ENCODE assay signal across 21 cellular contexts in the genomic region with DNA sequence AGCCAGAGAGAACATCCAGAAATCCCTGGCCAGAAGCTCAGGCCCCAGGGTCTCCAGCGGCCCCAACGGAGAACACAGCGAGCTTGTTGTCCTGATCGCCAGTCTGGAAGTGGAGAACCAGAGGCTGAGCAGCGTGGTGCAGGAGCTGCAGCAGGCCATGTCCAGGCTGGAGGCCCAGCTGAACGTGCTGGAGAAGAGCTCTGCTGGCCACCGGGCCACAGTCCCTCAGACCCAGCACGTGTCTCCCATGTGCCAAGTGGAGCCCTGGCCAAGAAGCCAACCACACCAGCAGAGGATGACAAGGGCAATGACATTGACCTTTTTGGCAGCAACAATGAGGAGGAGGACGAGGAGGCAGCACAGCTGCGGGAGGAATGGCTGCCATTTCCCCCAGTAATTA. TPM values are rescaled to one million over a fixed set of nuclear protein-coding genes. Genes with fewer than 3 reads are reported as not detected.
DNase-seq lines count a peak whose midpoint lies in the region; ATAC-seq, FAIRE-seq and TF ChIP-seq lines count a peak whose summit lies in the region.
"Had no signal": no experiment of that assay in that cellular context is flagged by ENCODE, and none has a peak within 500 bp of the region (broad histone marks: within the 10 kb centered on the region; RNA-seq: fewer than 3 reads in every experiment).

No MANE protein-coding gene starts in this region.

- H3K9ac ChIP-seq in keratinocyte (ENCODE audit: control insufficient read depth, extremely low read depth, insufficient read depth, low read length) (no peak overlapping the region), SK-N-SH (no peak overlapping the region)

- DNase-seq in Right ventricle myocardium superior (peak; percentile 62), right atrium auricular region (ENCODE audit: low spot score) (no peak), keratinocyte (ENCODE audit: low read depth, low spot score) (no peak), psoas muscle (peak in 1 of 2 donors; percentile 64), MG63 (no peak), SK-N-SH (no peak)
- no peak for DNase-seq in activated CD4-positive, CD25-positive, alpha-beta regulatory T cell (lab: John Stamatoyannopoulos, UW)
- DNase-seq: CD8-positive, alpha-beta T cell; DND-41; NCI-H1436 treated with DMSO at 0.1 percent for 48 hours; NCI-H2081; NCI-H510A treated with DMSO at 0.1 percent for 48 hours; SHP77 had no signal

- POLR2A ChIA-PET in SK-N-SH (lab: Yijun Ruan, JAX), result no interaction called here

- intact Hi-C loops in Right ventricle myocardium superior (cut with DNase I), result no loop called here
- intact Hi-C loops in psoas muscle (cut with DNase I), result no loop called here

- ATAC-seq in Right ventricle myocardium superior (ENCODE audit: poor library complexity) (peak; percentile 76), psoas muscle (peak; percentile 23 to 66 (median 52)), HG03460 (IDR thresholded peaks at IDR 0.05; ENCODE audit: unreplicated experiment) (no peak)
- ATAC-seq: CD8-positive, alpha-beta T cell; Panc1 had no signal

- peaks cover 0 to 9% of the 10 kb centered on the region in 2 donors for H3K4me1 ChIP-seq in right atrium auricular region
- no peaks in the 10 kb centered on the region for H3K4me1 ChIP-seq in keratinocyte (ENCODE audit: control insufficient read depth, extremely low read depth, insufficient read depth, low read length)
- peaks cover 10% of the 10 kb centered on the region for H3K4me1 ChIP-seq in psoas muscle
- no peaks in the 10 kb centered on the region for H3K4me1 ChIP-seq in SK-N-SH (ENCODE audit: control insufficient read depth in 1 of 2, insufficient read depth in 2 of 2, low read depth in 1 of 2, low read length in 1 of 2)

- H3K36me3 ChIP-seq in right atrium auricular region, result no peaks in the 10 kb centered on the region
- H3K36me3 ChIP-seq in keratinocyte (ENCODE audit: control insufficient read depth in 2 of 2, extremely low read depth in 1 of 2, insufficient read depth in 2 of 2, low read length in 2 of 2), result no peaks in the 10 kb centered on the region
- no peaks in the 10 kb centered on the region for H3K36me3 ChIP-seq in psoas muscle (ENCODE audit: insufficient read depth in 1 of 2, low read depth in 1 of 2)
- no peaks in the 10 kb centered on the region for H3K36me3 ChIP-seq in MG63
- H3K36me3 ChIP-seq in SK-N-SH (replicated peaks in 1 of 2; ENCODE audit: control insufficient read depth in 1 of 2, insufficient read depth in 2 of 2, low read length in 1 of 2), result no peaks in the 10 kb centered on the region
- H3K36me3 ChIP-seq: HAP-1 had no signal

- CTCF ChIA-PET in SK-N-SH (lab: Yijun Ruan, JAX), result interaction anchor here (1.5 to 4.2 kb wide), 4 partner anchors 13 to 142 kb away, joined by 3 to 37 read pairs (median 9); no protein-coding TSS in a partner anchor

- H3K9me2 ChIP-seq in SK-N-SH, result no peaks in the 10 kb centered on the region

- TF ChIP-seq EP300 in SK-N-SH (IDR thresholded peaks at IDR 0.05; ENCODE audit: borderline replicate concordance in 1 of 2, low read depth in 1 of 2, low read length in 1 of 2), result no peak

- H3K27ac ChIP-seq in right atrium auricular region, result no peak overlapping the region
- H3K27ac ChIP-seq in keratinocyte (ENCODE audit: control insufficient read depth, insufficient read depth, low read length), result no peak overlapping the region
- no peak overlapping the region for H3K27ac ChIP-seq in psoas muscle
- no peak overlapping the region for H3K27ac ChIP-seq in SK-N-SH (ENCODE audit: low read depth in 2 of 2, low read length in 1 of 2)
- H3K27ac ChIP-seq: HL-60 had no signal

- no peak for TF ChIP-seq CTCF in right atrium auricular region (IDR thresholded peaks at IDR 0.05)
- no peak for TF ChIP-seq CTCF in keratinocyte (optimal IDR thresholded peaks at IDR 0.05 in 1 of 3, IDR thresholded peaks at IDR 0.05 in 1 of 3, conservative IDR thresholded peaks at IDR 0.05 in 1 of 3; ENCODE audit: extremely low read depth in 1 of 3, insufficient read depth in 2 of 3, low read length in 3 of 3)
- TF ChIP-seq CTCF in psoas muscle (IDR thresholded peaks at IDR 0.05), result no peak
- no peak for TF ChIP-seq CTCF in SK-N-SH (IDR thresholded peaks at IDR 0.05)

- no peak for FAIRE-seq in keratinocyte (lab: Jason Lieb, UNC)
- FAIRE-seq: D721Med, G401.6 had no signal

- no peak overlapping the region for H3K4me3 ChIP-seq in right atrium auricular region
- H3K4me3 ChIP-seq in keratinocyte (ENCODE audit: control insufficient read depth in 2 of 3, extremely low read depth in 1 of 3, insufficient read depth in 2 of 3, low read depth in 1 of 3, low read length in 3 of 3), result no peak overlapping the region
- no peak overlapping the region for H3K4me3 ChIP-seq in psoas muscle
- H3K4me3 ChIP-seq in MG63, result no peak overlapping the region
- H3K4me3 ChIP-seq in SK-N-SH (ENCODE audit: low read depth in 2 of 2, low read length in 1 of 2), result no peak overlapping the region
- H3K4me3 ChIP-seq: HAP-1 had no signal

- H3F3A ChIP-seq in SK-N-SH (replicated peaks; ENCODE audit: insufficient read depth), result no peaks in the 10 kb centered on the region

- dilution Hi-C loops in keratinocyte (cut with MboI; ENCODE audit: extremely low pct_ligation_motif_present, low sequenced_read_pairs), result no loop called here

- no peaks in the 10 kb centered on the region for H3K9me1 ChIP-seq in keratinocyte (ENCODE audit: control insufficient read depth, extremely low read depth, insufficient read depth, low read length)

- H2AFZ ChIP-seq in keratinocyte (ENCODE audit: control insufficient read depth, low read length) (peak overlapping the region; percentile 4), SK-N-SH (ENCODE audit: low read depth) (no peak overlapping the region)

- no peaks in the 10 kb centered on the region for H4K20me1 ChIP-seq in keratinocyte (ENCODE audit: control insufficient read depth, extremely low read depth, insufficient read depth, low read length)
- H4K20me1 ChIP-seq in SK-N-SH (ENCODE audit: insufficient read depth), result no peaks in the 10 kb centered on the region

- 30 to 32% (median 31%) methylated on average over 10 of the region's 10 CpGs for WGBS in psoas muscle, 3 donors
- WGBS in SK-N-SH (ENCODE audit: low lambda C conversion rate), result 21% methylated on average over 3 of the region's 10 CpGs

- no peaks in the 10 kb centered on the region for H3K79me2 ChIP-seq in keratinocyte (ENCODE audit: control insufficient read depth, insufficient read depth, low read length)
- no peaks in the 10 kb centered on the region for H3K79me2 ChIP-seq in SK-N-SH (ENCODE audit: insufficient read depth)

- H3K4me2 ChIP-seq in keratinocyte (ENCODE audit: control insufficient read depth, extremely low read depth, insufficient read depth, low read depth, low read length) (no peak overlapping the region), SK-N-SH (no peak overlapping the region)

- H3K27me3 ChIP-seq in right atrium auricular region (no peaks in the 10 kb centered on the region), keratinocyte (ENCODE audit: control insufficient read depth, extremely low read depth, insufficient read depth, low read length) (peaks cover 6% of the 10 kb centered on the region), psoas muscle (ENCODE audit: insufficient read depth in 3 of 3, low read length in 2 of 3) (peaks cover 1 to 22% (median 4%) of the 10 kb centered on the region in 3 donors), MG63 (peaks cover 25% of the 10 kb centered on the region), SK-N-SH (ENCODE audit: insufficient read depth) (peaks cover 54% of the 10 kb centered on the region)

- H3K9me3 ChIP-seq in right atrium auricular region (no peaks in the 10 kb centered on the region), keratinocyte (ENCODE audit: control insufficient read depth, low read depth, low read length) (no peaks in the 10 kb centered on the region), psoas muscle (no peaks in the 10 kb centered on the region), MG63 (no peaks in the 10 kb centered on the region), SK-N-SH (no peaks in the 10 kb centered on the region)
- H3K9me3 ChIP-seq: HAP-1 had no signal

- no peak for TF ChIP-seq RAD21 in SK-N-SH (IDR thresholded peaks at IDR 0.05; ENCODE audit: low read length)

RNA-seq across cellular contexts. Expression of a gene that starts 20.6 kb away (rescaled TPM):
- total RNA-seq in Right ventricle myocardium superior (not detected), right atrium auricular region (not detected), psoas muscle (not detected)
- polyA plus RNA-seq in keratinocyte (not detected in 3 replicates), psoas muscle (not detected), SK-N-SH (2012; rRNA removed) (not detected in 2 replicates)
- polyA plus RNA-seq in keratinocyte (2011; ENCODE audit: low read depth), result not detected
- not detected in 2 replicates for polyA plus RNA-seq in keratinocyte (2011; cell fraction: cytosol; rRNA removed)
- polyA plus RNA-seq in keratinocyte (2011; cell fraction: nucleus; rRNA removed), result not detected in 2 replicates
- not detected in 2 replicates for polyA plus RNA-seq in keratinocyte (2012; ENCODE audit: low replicate concordance)
- not detected in 3 replicates for polyA minus RNA-seq in keratinocyte
- not detected for polyA minus RNA-seq in keratinocyte (2011; cell fraction: cytosol; rRNA and poly(A)+ RNA removed)
- polyA minus RNA-seq in keratinocyte (2011; cell fraction: nucleus; rRNA and poly(A)+ RNA removed), result not detected in 2 replicates
- not detected in 2 replicates for total RNA-seq in MG63 (2014; rRNA removed; shearing (Covaris generic); ENCODE audit: low replicate concordance)
- polyA plus RNA-seq in SK-N-SH (2012; cell fraction: cytosol; rRNA removed), result not detected in 2 replicates
- not detected in 2 replicates for polyA plus RNA-seq in SK-N-SH (2012; cell fraction: nucleus; rRNA removed)
- total RNA-seq: A172; CD8-positive, alpha-beta T cell had no signal
- polyA plus RNA-seq: BJ had no signal

RNA-seq across cellular contexts. Expression of a gene that starts 39.0 kb away (rescaled TPM):
- total RNA-seq in Right ventricle myocardium superior, result not detected
- total RNA-seq in right atrium auricular region, result not detected
- 0.14 TPM in 1 of 3 replicates, not detected in the others for polyA plus RNA-seq in keratinocyte
- polyA plus RNA-seq in keratinocyte (2011; ENCODE audit: low read depth), result 1.7 TPM
- polyA plus RNA-seq in keratinocyte (2011; cell fraction: cytosol; rRNA removed), result not detected in 2 replicates
- polyA plus RNA-seq in keratinocyte (2011; cell fraction: nucleus; rRNA removed), result not detected in 2 replicates
- polyA plus RNA-seq in keratinocyte (2012; ENCODE audit: low replicate concordance), result 0.56 TPM in 1 of 2 replicates, not detected in the other
- not detected in 3 replicates for polyA minus RNA-seq in keratinocyte
- not detected for polyA minus RNA-seq in keratinocyte (2011; cell fraction: cytosol; rRNA and poly(A)+ RNA removed)
- polyA minus RNA-seq in keratinocyte (2011; cell fraction: nucleus; rRNA and poly(A)+ RNA removed), result not detected in 2 replicates
- total RNA-seq in psoas muscle, result not detected
- not detected for polyA plus RNA-seq in psoas muscle
- not detected in 2 replicates for total RNA-seq in MG63 (2014; rRNA removed; shearing (Covaris generic); ENCODE audit: low replicate concordance)
- polyA plus RNA-seq in SK-N-SH (2012; rRNA removed), result not detected in 2 replicates
- not detected in 2 replicates for polyA plus RNA-seq in SK-N-SH (2012; cell fraction: cytosol; rRNA removed)
- not detected in 2 replicates for polyA plus RNA-seq in SK-N-SH (2012; cell fraction: nucleus; rRNA removed)
- total RNA-seq: A172; CD8-positive, alpha-beta T cell had no signal
- polyA plus RNA-seq: BJ had no signal

RNA-seq across cellular contexts. Expression of a gene that starts 45.6 kb away (rescaled TPM):
- total RNA-seq in Right ventricle myocardium superior (10.3 TPM), right atrium auricular region (1 to 10 TPM; 8.1 to 8.5 TPM), psoas muscle (10 to 100 TPM; 11.0 to 20.1 (median 12.5) TPM)
- polyA plus RNA-seq in keratinocyte (8.0 to 19.6 TPM (median 12.7 TPM) in 3 replicates), psoas muscle (10 to 100 TPM in 1 of 3 donors, 1 to 10 TPM in 2; 4.8 to 19.0 (median 4.9) TPM), SK-N-SH (2012; rRNA removed) (14.5 and 20.1 TPM in 2 replicates)
- polyA plus RNA-seq in keratinocyte (2011; ENCODE audit: low read depth), result 5.3 TPM
- 9.4 and 10.3 TPM in 2 replicates for polyA plus RNA-seq in keratinocyte (2011; cell fraction: cytosol; rRNA removed)
- 23.1 and 32.1 TPM in 2 replicates for polyA plus RNA-seq in keratinocyte (2011; cell fraction: nucleus; rRNA removed)
- 5.7 and 23.6 TPM in 2 replicates for polyA plus RNA-seq in keratinocyte (2012; ENCODE audit: low replicate concordance)
- 8.5 to 31.3 TPM (median 14.1 TPM) in 3 replicates for polyA minus RNA-seq in keratinocyte
- polyA minus RNA-seq in keratinocyte (2011; cell fraction: cytosol; rRNA and poly(A)+ RNA removed), result 22.8 TPM
- 14.0 and 21.6 TPM in 2 replicates for polyA minus RNA-seq in keratinocyte (2011; cell fraction: nucleus; rRNA and poly(A)+ RNA removed)
- 20.5 and 46.2 TPM in 2 replicates for total RNA-seq in MG63 (2014; rRNA removed; shearing (Covaris generic); ENCODE audit: low replicate concordance)
- polyA plus RNA-seq in SK-N-SH (2012; cell fraction: cytosol; rRNA removed), result 9.8 and 12.8 TPM in 2 replicates
- 26.7 and 32.6 TPM in 2 replicates for polyA plus RNA-seq in SK-N-SH (2012; cell fraction: nucleus; rRNA removed)
